ENCODE assay signal across 29 cellular contexts in genomic region chr14:74077401-74077800, GRCh38.
"Had no signal": no experiment of that assay in that cellular context is flagged by ENCODE, and none has a peak within 500 bp of the region (broad histone marks: within the 10 kb centered on the region; RNA-seq: fewer than 3 reads in every experiment).

No MANE protein-coding gene starts in this region.

- H3K27me3 ChIP-seq: ascending aorta, body of pancreas, MG63, Peyer's patch, SJSA1 had no signal

- DNase-seq: activated CD4-positive, alpha-beta T cell treated with anti-CD3 and anti-CD28 coated beads for 4 hours; activated CD8-positive, alpha-beta T cell treated with anti-CD3 and anti-CD28 coated beads for 36 hours; activated effector memory CD4-positive, alpha-beta T cell treated with Interleukin-2 at 50 U/mL for 16 hours; activated naive CD4-positive, alpha-beta T cell; activated naive CD8-positive, alpha-beta T cell treated with anti-CD3 and anti-CD28 coated beads, Interleukin-2, amount 50 U/mL, for 24 hours; activated T-cell treated with anti-CD3 and anti-CD28 coated beads, Interleukin-2, amount 50 U/mL, for 24 hours; amniotic stem cell; body of pancreas; MG63; NCI-H1092 treated with DMSO at 0.1 percent for 48 hours; NCI-H1417 treated with DMSO at 0.1 percent for 48 hours; NCI-H1694; NCI-H2029; NCI-H446 treated with DMSO at 0.1 percent for 48 hours; NCI-H524 treated with DMSO at 0.1 percent for 48 hours; NCI-H748 treated with DMSO at 0.1 percent for 48 hours; NK-92 treated with Interleukin-12 subunit alpha and Interleukin-12 subunit beta, amount 100 ng/mL, for 24 hours; Peyer's patch; Right ventricle myocardium superior; SW 1271 had no signal

- H3K4me1 Mint-ChIP-seq: activated naive CD8-positive, alpha-beta T cell treated with anti-CD3 and anti-CD28 coated beads, Interleukin-2, amount 50 U/mL, for 24 hours; central memory CD8-positive, alpha-beta T cell had no signal

- H3K9me3 Mint-ChIP-seq: activated CD8-positive, alpha-beta T cell treated with anti-CD3 and anti-CD28 coated beads for 36 hours; activated naive CD4-positive, alpha-beta T cell treated with anti-CD3 and anti-CD28 coated beads, Interleukin-2, amount 50 U/mL, for 72 hours; activated naive CD8-positive, alpha-beta T cell treated with anti-CD3 and anti-CD28 coated beads, Interleukin-2, amount 50 U/mL, for 24 hours; activated T-cell treated with anti-CD3 and anti-CD28 coated beads, Interleukin-2, amount 50 U/mL, for 24 hours; activated T-helper 1 cell treated with anti-CD3 and anti-CD28 coated beads, Interleukin-12 subunit alpha, Interleukin-12 subunit beta, Interleukin-2, Interleukin-4 antibody, amounts not matched to agents 30 ng/mL and 10 ng/mL and 1 ng/mL, durations not matched to agents 14 hours and 24 hours and 36 hours; central memory CD8-positive, alpha-beta T cell; T-helper 2 cell treated with Interferon-gamma antibody and Interleukin-4, amounts not matched to agents 5 μg/mL and 100 μg/mL, for 36 hours had no signal

- H3K4me3 Mint-ChIP-seq: activated CD8-positive, alpha-beta T cell treated with anti-CD3 and anti-CD28 coated beads for 36 hours; activated naive CD8-positive, alpha-beta T cell treated with anti-CD3 and anti-CD28 coated beads, Interleukin-2, amount 50 U/mL, for 24 hours; activated T-cell treated with anti-CD3 and anti-CD28 coated beads, Interleukin-2, amount 50 U/mL, for 24 hours; activated T-helper 1 cell treated with anti-CD3 and anti-CD28 coated beads, Interleukin-12 subunit alpha, Interleukin-12 subunit beta, Interleukin-2, Interleukin-4 antibody, amounts not matched to agents 30 ng/mL and 10 ng/mL and 1 ng/mL, durations not matched to agents 14 hours and 24 hours and 36 hours; central memory CD8-positive, alpha-beta T cell; T-helper 2 cell treated with Interferon-gamma antibody and Interleukin-4, amounts not matched to agents 5 μg/mL and 100 μg/mL, for 36 hours had no signal

- H3K4me1 ChIP-seq: ascending aorta, SJSA1 had no signal

- H3K4me3 ChIP-seq: ascending aorta, body of pancreas, MG63, Peyer's patch, SJSA1 had no signal

- H3K27ac Mint-ChIP-seq: activated CD8-positive, alpha-beta T cell treated with anti-CD3 and anti-CD28 coated beads for 36 hours; activated naive CD4-positive, alpha-beta T cell treated with anti-CD3 and anti-CD28 coated beads, Interleukin-2, amount 50 U/mL, for 72 hours; activated naive CD8-positive, alpha-beta T cell treated with anti-CD3 and anti-CD28 coated beads, Interleukin-2, amount 50 U/mL, for 24 hours; activated T-cell treated with anti-CD3 and anti-CD28 coated beads, Interleukin-2, amount 50 U/mL, for 24 hours; activated T-helper 1 cell treated with anti-CD3 and anti-CD28 coated beads, Interleukin-12 subunit alpha, Interleukin-12 subunit beta, Interleukin-2, Interleukin-4 antibody, amounts not matched to agents 30 ng/mL and 10 ng/mL and 1 ng/mL, durations not matched to agents 14 hours and 24 hours and 36 hours; T-helper 2 cell treated with Interferon-gamma antibody and Interleukin-4, amounts not matched to agents 5 μg/mL and 100 μg/mL, for 36 hours had no signal

- H3K36me3 ChIP-seq: MG63, SJSA1 had no signal

- H3K27ac ChIP-seq: ascending aorta, body of pancreas, Peyer's patch, RWPE1, SJSA1 had no signal

- H3K36me3 Mint-ChIP-seq: activated naive CD4-positive, alpha-beta T cell treated with anti-CD3 and anti-CD28 coated beads, Interleukin-2, amount 50 U/mL, for 72 hours had no signal

- ATAC-seq: activated CD4-positive, CD25-positive, alpha-beta regulatory T cell treated with anti-CD3 and anti-CD28 coated beads, Interleukin-2, amount 50 U/mL, for 24 hours; activated CD8-positive, alpha-beta T cell treated with anti-CD3 and anti-CD28 coated beads for 36 hours; activated naive CD4-positive, alpha-beta T cell treated with anti-CD3 and anti-CD28 coated beads, Interleukin-2, amount 50 U/mL, for 72 hours; activated naive CD8-positive, alpha-beta T cell treated with anti-CD3 and anti-CD28 coated beads, Interleukin-2, amount 50 U/mL, for 24 hours; body of pancreas; SK-N-SH treated with all-trans-retinoic acid at 6 μM for 48 hours had no signal

- H3K9me3 ChIP-seq: ascending aorta, body of pancreas, MG63, Peyer's patch, SJSA1 had no signal
